Comparison of ENCODE assay signal across 35 cellular contexts in genomic region chr17:43827596-43827995, GRCh38. TPM values are rescaled to one million over a fixed set of nuclear protein-coding genes. Genes with fewer than 3 reads are reported as not detected.
"Had no signal": no experiment of that assay in that cellular context is flagged by ENCODE, and none has a peak within 500 bp of the region (broad histone marks: within the 10 kb centered on the region; RNA-seq: fewer than 3 reads in every experiment).

No MANE protein-coding gene starts in this region.

- H3K27ac ChIP-seq: adrenal gland, body of pancreas, Peyer's patch, WERI-Rb-1 had no signal

- H3K9me3 Mint-ChIP-seq: activated CD4-positive, alpha-beta T cell treated with anti-CD3 and anti-CD28 coated beads, Interleukin-2, amount 10 ng/mL, durations not matched to agents 24 days and 14 days; activated CD8-positive, alpha-beta T cell treated with anti-CD3 and anti-CD28 coated beads for 36 hours; activated naive CD4-positive, alpha-beta T cell treated with anti-CD3 and anti-CD28 coated beads for 36 hours; activated naive CD4-positive, alpha-beta T cell treated with anti-CD3 and anti-CD28 coated beads, Interleukin-2, amount 50 U/mL, for 72 hours; activated T-cell treated with anti-CD3 and anti-CD28 coated beads, Interleukin-2, amount 50 U/mL, for 72 hours; activated T-helper 17 cell treated with anti-CD3 and anti-CD28 coated beads, Interleukin-2, amount 50 U/mL, for 72 hours; IgD-negative memory B cell had no signal

- H3K4me3 Mint-ChIP-seq: activated CD4-positive, alpha-beta T cell treated with anti-CD3 and anti-CD28 coated beads, Interleukin-2, amount 10 ng/mL, durations not matched to agents 24 days and 14 days; activated CD8-positive, alpha-beta T cell treated with anti-CD3 and anti-CD28 coated beads for 36 hours; activated naive CD4-positive, alpha-beta T cell treated with anti-CD3 and anti-CD28 coated beads for 36 hours; activated T-cell treated with anti-CD3 and anti-CD28 coated beads, Interleukin-2, amount 50 U/mL, for 72 hours; activated T-helper 17 cell treated with anti-CD3 and anti-CD28 coated beads, Interleukin-2, amount 50 U/mL, for 72 hours; IgD-negative memory B cell had no signal

- ATAC-seq: activated CD8-positive, alpha-beta T cell treated with anti-CD3 and anti-CD28 coated beads for 36 hours; activated naive CD4-positive, alpha-beta T cell treated with anti-CD3 and anti-CD28 coated beads, Interleukin-2, amount 50 U/mL, for 72 hours; activated T-cell treated with anti-CD3 and anti-CD28 coated beads, Interleukin-2, amount 50 U/mL, for 72 hours; activated T-helper 17 cell treated with anti-CD3 and anti-CD28 coated beads, Interleukin-2, amount 50 U/mL, for 72 hours; body of pancreas; PC-3 had no signal

- H3K27me3 Mint-ChIP-seq: activated T-helper 17 cell treated with anti-CD3 and anti-CD28 coated beads, Interleukin-2, amount 50 U/mL, for 72 hours had no signal

- FAIRE-seq: astrocyte, bronchial epithelial cell had no signal

- H3K36me3 Mint-ChIP-seq: activated naive CD4-positive, alpha-beta T cell treated with anti-CD3 and anti-CD28 coated beads, Interleukin-2, amount 50 U/mL, for 72 hours had no signal

- H3K27me3 ChIP-seq: adrenal gland, body of pancreas, Peyer's patch had no signal

- H3K27ac Mint-ChIP-seq: activated CD4-positive, alpha-beta T cell treated with anti-CD3 and anti-CD28 coated beads, Interleukin-2, amount 10 ng/mL, durations not matched to agents 24 days and 14 days; activated CD8-positive, alpha-beta T cell treated with anti-CD3 and anti-CD28 coated beads for 36 hours; activated naive CD4-positive, alpha-beta T cell treated with anti-CD3 and anti-CD28 coated beads for 36 hours; activated naive CD4-positive, alpha-beta T cell treated with anti-CD3 and anti-CD28 coated beads, Interleukin-2, amount 50 U/mL, for 72 hours; activated T-cell treated with anti-CD3 and anti-CD28 coated beads, Interleukin-2, amount 50 U/mL, for 72 hours; activated T-helper 17 cell treated with anti-CD3 and anti-CD28 coated beads, Interleukin-2, amount 50 U/mL, for 72 hours; IgD-negative memory B cell had no signal

- H3K36me3 ChIP-seq: adrenal gland, Peyer's patch had no signal

- H3K4me3 ChIP-seq: adrenal gland, body of pancreas, Peyer's patch had no signal

- H3K9me3 ChIP-seq: adrenal gland, body of pancreas, Peyer's patch had no signal

- DNase-seq: activated CD4-positive, alpha-beta T cell treated with anti-CD3 and anti-CD28 coated beads, Interleukin-2, amount 10 ng/mL, durations not matched to agents 24 days and 14 days; activated CD4-positive, alpha-beta T cell treated with anti-CD3 and anti-CD28 coated beads, Interleukin-2, amount 50 U/mL, for 4 hours; activated CD8-positive, alpha-beta T cell treated with anti-CD3 and anti-CD28 coated beads for 36 hours; activated gamma-delta T cell treated with Interleukin-2 at 50 U/mL for 16 hours; activated naive CD4-positive, alpha-beta T cell treated with anti-CD3 and anti-CD28 coated beads for 36 hours; activated T-cell treated with anti-CD3 and anti-CD28 coated beads, Interleukin-2, amount 50 U/mL, for 1 hour; activated T-cell treated with anti-CD3 and anti-CD28 coated beads, Interleukin-2, amount 50 U/mL, for 72 hours; adrenal gland; body of pancreas; central memory CD4-positive, alpha-beta T cell; Karpas-422; KBM-7; NCI-H1105; NCI-H1417 treated with DMSO at 0.1 percent for 48 hours; NCI-H187 treated with DMSO at 0.1 percent for 48 hours; NCI-H2081; NCI-H2171 treated with DMSO at 0.1 percent for 48 hours; NCI-H226; NCI-H446 treated with DMSO at 0.1 percent for 48 hours; NCI-H524 treated with DMSO at 0.1 percent for 48 hours; PC-3; Peyer's patch; RPMI8226; SW 1271; T-helper 1 cell; T-helper 2 cell; T-helper 9 cell; WERI-Rb-1 had no signal

RNA-seq across cellular contexts. Expression of gene MPP3, which starts 5.3 kb away (rescaled TPM):
- total RNA-seq: activated T-cell treated with anti-CD3 and anti-CD28 coated beads, Interleukin-2, amount 50 U/mL, for 72 hours had no signal
- polyA plus RNA-seq: IgD-negative memory B cell had no signal

RNA-seq across cellular contexts. Expression of gene CD300LG, which starts 19.4 kb away (rescaled TPM):
- total RNA-seq: activated CD4-positive, alpha-beta T cell treated with anti-CD3 and anti-CD28 coated beads, Interleukin-2, amount 10 ng/mL, durations not matched to agents 24 days and 14 days; activated CD8-positive, alpha-beta memory T cell treated with anti-CD3 and anti-CD28 coated beads for 36 hours; activated CD8-positive, alpha-beta T cell treated with anti-CD3 and anti-CD28 coated beads for 36 hours; activated naive CD4-positive, alpha-beta T cell treated with anti-CD3 and anti-CD28 coated beads for 36 hours; activated naive CD4-positive, alpha-beta T cell treated with anti-CD3 and anti-CD28 coated beads, Interleukin-2, amount 50 U/mL, for 72 hours; activated T-cell treated with anti-CD3 and anti-CD28 coated beads, Interleukin-2, amount 50 U/mL, for 72 hours; activated T-helper 17 cell treated with anti-CD3 and anti-CD28 coated beads, Interleukin-2, amount 50 U/mL, for 72 hours; astrocyte; bronchial epithelial cell; MCF 10A; PC-3 had no signal
- polyA plus RNA-seq: IgD-negative memory B cell had no signal

RNA-seq across cellular contexts. Expression of gene CFAP97D1, which starts 47.4 kb away (rescaled TPM):
- total RNA-seq: activated CD4-positive, alpha-beta T cell treated with anti-CD3 and anti-CD28 coated beads, Interleukin-2, amount 10 ng/mL, durations not matched to agents 24 days and 14 days; activated CD8-positive, alpha-beta memory T cell treated with anti-CD3 and anti-CD28 coated beads for 36 hours; activated naive CD4-positive, alpha-beta T cell treated with anti-CD3 and anti-CD28 coated beads for 36 hours; activated naive CD4-positive, alpha-beta T cell treated with anti-CD3 and anti-CD28 coated beads, Interleukin-2, amount 50 U/mL, for 72 hours; activated T-cell treated with anti-CD3 and anti-CD28 coated beads, Interleukin-2, amount 50 U/mL, for 72 hours; activated T-helper 17 cell treated with anti-CD3 and anti-CD28 coated beads, Interleukin-2, amount 50 U/mL, for 72 hours; body of pancreas; bronchial epithelial cell; MCF 10A; Peyer's patch had no signal
- polyA plus RNA-seq: adrenal gland, IgD-negative memory B cell had no signal
